8 cellular contexts compared by ENCODE assay signal in genomic region chr5:138032572-138033274, GRCh38. TPM values are rescaled to one million over a fixed set of nuclear protein-coding genes. Genes with fewer than 3 reads are reported as not detected.
DNase-seq lines count a peak whose midpoint lies in the region; ATAC-seq lines count a peak whose summit lies in the region.

Gene FAM13B (minus strand): TSS chr5:138033079. CDS start chr5:138019111, 13,968 bp downstream.

- H3K9me3 Mint-ChIP-seq in CD4-positive, CD25-positive, alpha-beta regulatory T cell: peaks cover 0 to 2% (median 0%) of the 10 kb centered on the region in 7 donors
- no peaks in the 10 kb centered on the region for H3K9me3 Mint-ChIP-seq in effector memory CD8-positive, alpha-beta T cell

- H3K9me3 ChIP-seq in CD4-positive, CD25-positive, alpha-beta regulatory T cell (ENCODE audit: control insufficient read depth in 2 of 2, low read length in 2 of 2): no peaks in the 10 kb centered on the region

- peak; percentile 75 to 85 (median 83) for DNase-seq in CD4-positive, CD25-positive, alpha-beta regulatory T cell
- DNase-seq in NOMO-1 treated with DMSO at 0.1 percent for 48 hours (lab: John Stamatoyannopoulos, UW; ENCODE audit: unreplicated experiment): peak; percentile 84
- DNase-seq in activated CD8-positive, alpha-beta memory T cell treated with anti-CD3 and anti-CD28 coated beads for 4 hours (ENCODE audit: low read depth in 2 of 2): peak; percentile 58 to 60
- peak; percentile 72 to 77 (median 74) for DNase-seq in effector memory CD8-positive, alpha-beta T cell
- DNase-seq in mesenteric fat pad (ENCODE audit: low spot score): peak; percentile 93
- DNase-seq in stimulated activated CD8-positive, alpha-beta memory T cell treated with anti-CD3 and anti-CD28 coated beads, Interleukin-15, amount 100 ng/mL, for 48 hours (ENCODE audit: low read depth in 2 of 2): peak; percentile 71

- peaks cover 53% of the 10 kb centered on the region for H3K4me1 ChIP-seq in CD4-positive, CD25-positive, alpha-beta regulatory T cell (ENCODE audit: control insufficient read depth, insufficient read depth, low read length, poor library complexity, severe bottlenecking)

- peak within 1 kb of the TSS; percentile 98 to 99 (median 99) for H3K27ac Mint-ChIP-seq in CD4-positive, CD25-positive, alpha-beta regulatory T cell
- peak within 1 kb of the TSS; percentile 97 to 99 for H3K27ac Mint-ChIP-seq in effector memory CD8-positive, alpha-beta T cell

- H3K27me3 ChIP-seq in CD4-positive, CD25-positive, alpha-beta regulatory T cell (ENCODE audit: control insufficient read depth, insufficient read depth, low read length): no peaks in the 10 kb centered on the region

- H3K36me3 ChIP-seq in CD4-positive, CD25-positive, alpha-beta regulatory T cell (ENCODE audit: control insufficient read depth, insufficient read depth, low read length): no peaks in the 10 kb centered on the region

- peak; percentile 80 to 81 for ATAC-seq in CD4-positive, CD25-positive, alpha-beta regulatory T cell (ENCODE audit: low read depth in 2 of 2)
- peak; percentile 63 for ATAC-seq in GM19397 (IDR thresholded peaks at IDR 0.05; ENCODE audit: unreplicated experiment)
- ATAC-seq in HG03565 (IDR thresholded peaks at IDR 0.05; ENCODE audit: unreplicated experiment): peak; percentile 28
- peak; percentile 81 for ATAC-seq in effector memory CD8-positive, alpha-beta T cell (replicated peaks)

- peak within 1 kb of the TSS; percentile 95 to 100 (median 98) for H3K4me3 Mint-ChIP-seq in CD4-positive, CD25-positive, alpha-beta regulatory T cell
- peak within 1 kb of the TSS; percentile 95 to 99 for H3K4me3 Mint-ChIP-seq in effector memory CD8-positive, alpha-beta T cell

- H3K27me3 Mint-ChIP-seq in CD4-positive, CD25-positive, alpha-beta regulatory T cell: no peaks in the 10 kb centered on the region
- no peaks in the 10 kb centered on the region for H3K27me3 Mint-ChIP-seq in effector memory CD8-positive, alpha-beta T cell

- peak within 1 kb of the TSS; percentile 91 for H3K4me3 ChIP-seq in CD4-positive, CD25-positive, alpha-beta regulatory T cell (ENCODE audit: low read depth, low read length)

- peaks cover 3% of the 10 kb centered on the region for H3K36me3 Mint-ChIP-seq in CD4-positive, CD25-positive, alpha-beta regulatory T cell
- peaks cover 31% of the 10 kb centered on the region for H3K36me3 Mint-ChIP-seq in effector memory CD8-positive, alpha-beta T cell (ENCODE audit: insufficient read depth)

- H3K27ac ChIP-seq in CD4-positive, CD25-positive, alpha-beta regulatory T cell (ENCODE audit: insufficient read depth, low read length, poor library complexity, severe bottlenecking): peak within 1 kb of the TSS; percentile 99

- peaks cover 19 to 65% (median 45%) of the 10 kb centered on the region in 4 donors for H3K4me1 Mint-ChIP-seq in CD4-positive, CD25-positive, alpha-beta regulatory T cell
- H3K4me1 Mint-ChIP-seq in effector memory CD8-positive, alpha-beta T cell (ENCODE audit: low read depth in 2 of 2): peaks cover 36 to 43% of the 10 kb centered on the region in 2 donors

RNA-seq across cellular contexts. Expression of gene FAM13B, which starts in this region (rescaled TPM):
- 65.8 TPM for total RNA-seq in CD4-positive, CD25-positive, alpha-beta regulatory T cell
- polyA plus RNA-seq in CD4-positive, CD25-positive, alpha-beta regulatory T cell: 10 to 100 TPM; 18.3 to 23.6 (median 19.8) TPM
- 39.3 TPM for total RNA-seq in mesenteric fat pad

Comparison
In these comparisons a context has a peak if more than half of its experiments do, and no peak if none do; other contexts are left out.
1. Peak in every context shown above with its lines: DNase-seq, ATAC-seq, H3K4me3 ChIP-seq and H3K27ac ChIP-seq.
2. ATAC-seq: peak in every context shown above with its lines; median percentile 81 in effector memory CD8-positive, alpha-beta T cell; 80 in CD4-positive, CD25-positive, alpha-beta regulatory T cell; 63 in GM19397; 28 in HG03565.